Comparison of ENCODE assay signal across 15 cellular contexts in genomic region chr7:135193615-135194081, GRCh38. TPM values are rescaled to one million over a fixed set of nuclear protein-coding genes. Genes with fewer than 3 reads are reported as not detected.
DNase-seq lines count a peak whose midpoint lies in the region; ATAC-seq, FAIRE-seq and TF ChIP-seq lines count a peak whose summit lies in the region.
"Had no signal": no experiment of that assay in that cellular context is flagged by ENCODE, and none has a peak within 500 bp of the region (broad histone marks: within the 10 kb centered on the region; RNA-seq: fewer than 3 reads in every experiment).

No MANE protein-coding gene starts in this region.

- H3K4me3 ChIP-seq in BLaER1 (0 out of 2 replicates have a peak overlapping the region, but pooled peaks have one; percentile 49), endodermal cell (ENCODE audit: low read length) (no peak overlapping the region), neuronal stem cell (ENCODE audit: low read length in 2 of 2) (no peak overlapping the region)

- no peak for ATAC-seq in HG02571 (IDR thresholded peaks at IDR 0.05; ENCODE audit: unreplicated experiment)
- ATAC-seq: left colon had no signal

- TF ChIP-seq CTCF in endodermal cell (conservative IDR thresholded peaks at IDR 0.05), result no peak

- H3K14ac ChIP-seq in neuronal stem cell (ENCODE audit: low read length), result no peak overlapping the region

- H3K4me1 ChIP-seq in BLaER1 (peaks cover 43% of the 10 kb centered on the region), endodermal cell (ENCODE audit: control insufficient read depth, insufficient read depth, low read length) (no peaks in the 10 kb centered on the region), neuronal stem cell (ENCODE audit: control insufficient read depth in 2 of 2, insufficient read depth in 1 of 2, low read depth in 1 of 2, low read length in 2 of 2) (peaks cover 0 to 2% of the 10 kb centered on the region in 2 donors)

- peaks cover 42% of the 10 kb centered on the region for H3K36me3 Mint-ChIP-seq in endodermal cell (ENCODE audit: low read depth)

- no peaks in the 10 kb centered on the region for H3K9me3 Mint-ChIP-seq in endodermal cell
- H3K9me3 Mint-ChIP-seq: natural killer cell treated with Interleukin-12 subunit alpha and Interleukin-12 subunit beta and Interleukin-15 and Interleukin-18, amount 100 ng/mL, for 72 hours had no signal

- peaks cover 78% of the 10 kb centered on the region for H3K36me3 ChIP-seq in BLaER1
- H3K36me3 ChIP-seq in endodermal cell (ENCODE audit: control insufficient read depth, insufficient read depth, low read length), result peaks cover 20% of the 10 kb centered on the region
- peaks cover 4 to 73% of the 10 kb centered on the region in 2 donors for H3K36me3 ChIP-seq in neuronal stem cell (replicated peaks in 1 of 2; ENCODE audit: control insufficient read depth in 2 of 2, insufficient read depth in 2 of 2, low read length in 2 of 2)

- peak overlapping the region; percentile 23 for H4K8ac ChIP-seq in neuronal stem cell (ENCODE audit: low read depth, low read length)

- no peaks in the 10 kb centered on the region for H3K27me3 Mint-ChIP-seq in endodermal cell (ENCODE audit: insufficient read depth)
- H3K27me3 Mint-ChIP-seq: natural killer cell treated with Interleukin-12 subunit alpha and Interleukin-12 subunit beta and Interleukin-15 and Interleukin-18, amount 100 ng/mL, for 72 hours had no signal

- H3K27ac Mint-ChIP-seq in endodermal cell, result peak overlapping the region; percentile 17

- FAIRE-seq in RCC 7860 (lab: Jason Lieb, UNC), result peak; percentile 62
- FAIRE-seq: frontal cortex, TTC549 had no signal

- H2AK5ac ChIP-seq in neuronal stem cell (ENCODE audit: low read depth, low read length), result no peak overlapping the region

- peak overlapping the region; percentile 68; the same call in 1 of the 2 replicates for H3K9ac ChIP-seq in BLaER1
- no peak overlapping the region for H3K9ac ChIP-seq in endodermal cell (ENCODE audit: extremely low read depth, low read length, poor library complexity, severe bottlenecking)
- peak overlapping the region; percentile 30 for H3K9ac ChIP-seq in neuronal stem cell (ENCODE audit: low read depth, low read length, poor library complexity)

- H4K91ac ChIP-seq in neuronal stem cell (ENCODE audit: low read depth, low read length, poor library complexity), result no peak overlapping the region

- H3K18ac ChIP-seq in neuronal stem cell (ENCODE audit: low read length), result no peak overlapping the region

- H3K23ac ChIP-seq in neuronal stem cell (ENCODE audit: low read depth, low read length, poor library complexity), result peak overlapping the region; percentile 74

- H3K79me1 ChIP-seq in neuronal stem cell (ENCODE audit: low read depth, low read length), result no peaks in the 10 kb centered on the region

- no peak overlapping the region for H2BK15ac ChIP-seq in neuronal stem cell (ENCODE audit: low read length)

- H4K20me1 ChIP-seq in BLaER1, result no peaks in the 10 kb centered on the region

- H3K27ac ChIP-seq in BLaER1 (peak overlapping the region; percentile 71), endodermal cell (ENCODE audit: low read depth, low read length) (no peak overlapping the region), neuronal stem cell (replicated peaks; ENCODE audit: low read length) (no peak overlapping the region)

- no peaks in the 10 kb centered on the region for H3K27me3 ChIP-seq in BLaER1
- no peaks in the 10 kb centered on the region for H3K27me3 ChIP-seq in endodermal cell (ENCODE audit: control insufficient read depth, insufficient read depth, low read length, poor library complexity, severe bottlenecking)
- no peaks in the 10 kb centered on the region for H3K27me3 ChIP-seq in neuronal stem cell (ENCODE audit: control insufficient read depth in 3 of 3, insufficient read depth in 3 of 3, low read depth in 1 of 3, low read length in 3 of 3)

- 84 to 91% methylated on average over 6 to 10 of the region's 10 CpGs for WGBS in endodermal cell (ENCODE audit: insufficient coverage in 1 of 2, insufficient read length in 1 of 2), 2 experiments
- WGBS in neuronal stem cell (ENCODE audit: extremely low coverage in 2 of 2, insufficient read length in 2 of 2, insufficient replicate concordance in 1 of 2), 2 donors, result no CpG with 5 or more reads among the region's 10 CpGs

- H2BK5ac ChIP-seq in neuronal stem cell (ENCODE audit: low read length), result no peak overlapping the region

- no peak overlapping the region for H3K4me3 Mint-ChIP-seq in endodermal cell
- H3K4me3 Mint-ChIP-seq: natural killer cell treated with Interleukin-12 subunit alpha and Interleukin-12 subunit beta and Interleukin-15 and Interleukin-18, amount 100 ng/mL, for 72 hours had no signal

- no peak overlapping the region for H2BK12ac ChIP-seq in neuronal stem cell (ENCODE audit: low read length)

- H2BK120ac ChIP-seq in neuronal stem cell (ENCODE audit: low read depth, low read length), result no peak overlapping the region

- H3K4ac ChIP-seq in neuronal stem cell (ENCODE audit: low read length), result no peak overlapping the region

- H3K4me1 Mint-ChIP-seq in endodermal cell, result no peaks in the 10 kb centered on the region

- H3K9me3 ChIP-seq in BLaER1, result no peaks in the 10 kb centered on the region
- H3K9me3 ChIP-seq in endodermal cell (ENCODE audit: control insufficient read depth, low read length), result no peaks in the 10 kb centered on the region
- no peaks in the 10 kb centered on the region for H3K9me3 ChIP-seq in neuronal stem cell (replicated peaks in 1 of 2; ENCODE audit: control insufficient read depth in 2 of 2, insufficient read depth in 1 of 2, low read depth in 1 of 2, low read length in 2 of 2)

- peak overlapping the region; percentile 88 for H3K4me2 ChIP-seq in BLaER1
- no peak overlapping the region for H3K4me2 ChIP-seq in neuronal stem cell (ENCODE audit: insufficient read depth, low read length, poor library complexity, severe bottlenecking)

- peak; percentile 92 for DNase-seq in RCC 7860 (ENCODE audit: low spot score)
- DNase-seq in endodermal cell, result no peak
- DNase-seq in neuronal stem cell (ENCODE audit: low spot score), result no peak
- no peak for DNase-seq in NCI-H510A (lab: John Stamatoyannopoulos, UW)
- DNase-seq in SIG-M5 (lab: John Stamatoyannopoulos, UW), result no peak
- no peak for DNase-seq in SIG-M5 treated with dmso at 0.1 percent for 504 hours (lab: John Stamatoyannopoulos, UW; ENCODE audit: unreplicated experiment)
- DNase-seq: left colon; NCI-H146; stimulated activated CD4-positive, alpha-beta T cell treated with anti-CD3 and anti-CD28 coated beads, Interleukin-12 subunit alpha, Interleukin-12 subunit beta, amount 100 ng/mL, for 4 hours had no signal

- H2AFZ ChIP-seq in neuronal stem cell (ENCODE audit: low read length), result no peak overlapping the region

RNA-seq across cellular contexts. Expression of gene WDR91, which starts 17.7 kb away (rescaled TPM):
- 1 to 10 TPM; 8.2 to 9.6 TPM for total RNA-seq in endodermal cell
- 11.9 TPM for polyA plus RNA-seq in endodermal cell (2013, experiment 1 of 2)
- polyA plus RNA-seq in endodermal cell (2013, experiment 2 of 2), result 14.5 TPM
- 4.6 TPM for polyA plus RNA-seq in neuronal stem cell (2013, experiment 1 of 2)
- 3.6 TPM for polyA plus RNA-seq in neuronal stem cell (2013, experiment 2 of 2)

RNA-seq across cellular contexts. Expression of gene CYREN, which starts 23.1 kb away (rescaled TPM):
- 10 to 100 TPM; 60.6 to 67.8 TPM for total RNA-seq in endodermal cell
- 38.5 TPM for polyA plus RNA-seq in endodermal cell (2013, experiment 1 of 2)
- 29.7 TPM for polyA plus RNA-seq in endodermal cell (2013, experiment 2 of 2)
- polyA plus RNA-seq in neuronal stem cell (2013, experiment 1 of 2), result 21.9 TPM
- 21.4 TPM for polyA plus RNA-seq in neuronal stem cell (2013, experiment 2 of 2)

RNA-seq across cellular contexts. Expression of gene STRA8, which starts 40.0 kb away (rescaled TPM):
- not detected for total RNA-seq in endodermal cell
- not detected for polyA plus RNA-seq in endodermal cell (2013, experiment 1 of 2)
- polyA plus RNA-seq in endodermal cell (2013, experiment 2 of 2), result not detected
- polyA plus RNA-seq in neuronal stem cell (2013, experiment 1 of 2), result not detected
- polyA plus RNA-seq in neuronal stem cell (2013, experiment 2 of 2), result not detected
- total RNA-seq: cardiac septum; frontal cortex; left colon; natural killer cell treated with Interleukin-12 subunit alpha and Interleukin-12 subunit beta and Interleukin-15 and Interleukin-18, amount 100 ng/mL, for 72 hours had no signal

RNA-seq across cellular contexts. Expression of gene TMEM140, which starts 45.8 kb away (rescaled TPM):
- not detected for total RNA-seq in endodermal cell
- polyA plus RNA-seq in endodermal cell (2013, experiment 1 of 2), result not detected
- not detected for polyA plus RNA-seq in endodermal cell (2013, experiment 2 of 2)
- not detected for polyA plus RNA-seq in neuronal stem cell (2013, experiment 1 of 2)
- not detected for polyA plus RNA-seq in neuronal stem cell (2013, experiment 2 of 2)
